8 cellular contexts compared by ENCODE assay signal in the genomic region with DNA sequence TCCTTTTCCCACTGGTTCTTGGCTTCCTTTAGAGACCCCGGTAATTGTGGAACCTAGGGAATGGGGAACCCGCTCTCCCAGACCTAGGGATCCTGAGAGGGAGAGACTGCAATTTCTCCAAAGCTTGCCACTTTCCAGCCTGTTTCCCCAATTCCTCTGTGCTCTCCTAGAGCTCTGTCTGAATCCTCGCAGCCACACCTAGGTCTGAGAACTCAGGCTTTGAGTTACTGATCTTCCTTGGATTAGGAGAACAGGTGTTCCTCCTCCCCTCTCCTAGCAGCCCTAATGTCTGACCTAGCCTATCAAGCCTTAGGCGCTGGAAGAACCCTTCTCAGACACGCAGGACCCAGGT. TPM values are rescaled to one million over a fixed set of nuclear protein-coding genes. Genes with fewer than 3 reads are reported as not detected.
DNase-seq lines count a peak whose midpoint lies in the region; ATAC-seq, FAIRE-seq and TF ChIP-seq lines count a peak whose summit lies in the region.

No MANE protein-coding gene starts in this region.

- H3K36me3 ChIP-seq in stomach smooth muscle (ENCODE audit: control insufficient read depth in 2 of 2, insufficient read depth in 2 of 2, low read length in 2 of 2) = peaks cover 2 to 21% of the 10 kb centered on the region in 2 donors
- no peaks in the 10 kb centered on the region for H3K36me3 ChIP-seq in kidney (ENCODE audit: control insufficient read depth in 1 of 2, insufficient read depth in 2 of 2, low read length in 2 of 2)

- no peak for ATAC-seq in activated T-cell treated with anti-CD3 and anti-CD28 coated beads, Interleukin-2, amount 50 U/mL, for 4 hours
- ATAC-seq in T-helper 17 cell (no peak), GM21723 (IDR thresholded peaks at IDR 0.05; ENCODE audit: unreplicated experiment) (no peak)

- H3K27me3 ChIP-seq in stomach smooth muscle (ENCODE audit: control insufficient read depth in 1 of 2, insufficient read depth in 2 of 2, low read length in 2 of 2) = peaks cover 6 to 11% of the 10 kb centered on the region in 2 donors

- peaks cover 16% of the 10 kb centered on the region for H3K4me1 Mint-ChIP-seq in activated T-cell treated with anti-CD3 and anti-CD28 coated beads, Interleukin-2, amount 50 U/mL, for 4 hours (ENCODE audit: low read depth)
- peaks cover 15% of the 10 kb centered on the region for H3K4me1 Mint-ChIP-seq in T-helper 17 cell

- H3K4me1 ChIP-seq in stomach smooth muscle (ENCODE audit: control insufficient read depth, insufficient read depth, low read length) (peaks cover 16% of the 10 kb centered on the region), kidney (ENCODE audit: control insufficient read depth in 1 of 2, insufficient read depth in 1 of 2, low read depth in 1 of 2, low read length in 2 of 2) (peaks cover 0 to 12% of the 10 kb centered on the region in 2 donors)

- no peak for FAIRE-seq in kidney (lab: Jason Lieb, UNC)

- H3K9me3 ChIP-seq in T-helper 17 cell (ENCODE audit: control insufficient read depth, low read length, poor library complexity, severe bottlenecking) = no peaks in the 10 kb centered on the region
- no peaks in the 10 kb centered on the region for H3K9me3 ChIP-seq in iPS-18c (ENCODE audit: control insufficient read depth, insufficient read depth, low read length)
- no peaks in the 10 kb centered on the region for H3K9me3 ChIP-seq in stomach smooth muscle (ENCODE audit: control insufficient read depth in 2 of 2, low read length in 2 of 2)
- no peaks in the 10 kb centered on the region for H3K9me3 ChIP-seq in kidney (ENCODE audit: control insufficient read depth in 1 of 2, low read length in 2 of 2)

- peak overlapping the region; percentile 82 for H3K4me3 Mint-ChIP-seq in activated T-cell treated with anti-CD3 and anti-CD28 coated beads, Interleukin-2, amount 50 U/mL, for 4 hours
- peak overlapping the region; percentile 90 for H3K4me3 Mint-ChIP-seq in T-helper 17 cell

- TF ChIP-seq CTCF in kidney (IDR thresholded peaks at IDR 0.05; ENCODE audit: borderline replicate concordance, extremely low read depth, insufficient read depth) = no peak

- peak overlapping the region; percentile 12; the same call in 1 of the 2 replicates for H3K4me3 ChIP-seq in iPS-18c (ENCODE audit: insufficient read depth, low read depth, low read length)
- peak overlapping the region; percentile 76 to 79 for H3K4me3 ChIP-seq in stomach smooth muscle (ENCODE audit: low read length in 2 of 2)
- peak overlapping the region in 1 of 2 donors; percentile 60 for H3K4me3 ChIP-seq in kidney (ENCODE audit: low read length in 2 of 2)

- DNase-seq in activated T-cell treated with anti-CD3 and anti-CD28 coated beads, Interleukin-2, amount 50 U/mL, for 4 hours = no peak
- DNase-seq in activated T-cell treated with anti-CD3 and anti-CD28 coated beads for 4 hours = no peak
- DNase-seq in T-helper 17 cell = no peak
- DNase-seq in stimulated activated CD4-positive, alpha-beta T cell treated with anti-CD3 and anti-CD28 coated beads, Interleukin-4, amount 100 ng/mL, for 1 hour = no peak
- no peak for DNase-seq in kidney

- no peak overlapping the region for H3K27ac Mint-ChIP-seq in T-helper 17 cell

- H3K27me3 Mint-ChIP-seq in activated T-cell treated with anti-CD3 and anti-CD28 coated beads, Interleukin-2, amount 50 U/mL, for 4 hours (ENCODE audit: low read depth) = peaks cover 28% of the 10 kb centered on the region
- H3K27me3 Mint-ChIP-seq in T-helper 17 cell = peaks cover 29% of the 10 kb centered on the region

- intact Hi-C loops in kidney (cut with DNase I) = no loop called here

- H3K36me3 Mint-ChIP-seq in activated T-cell treated with anti-CD3 and anti-CD28 coated beads, Interleukin-2, amount 50 U/mL, for 4 hours (ENCODE audit: insufficient read depth) = peaks cover 2% of the 10 kb centered on the region
- H3K36me3 Mint-ChIP-seq in T-helper 17 cell (ENCODE audit: low read depth) = peaks cover 5% of the 10 kb centered on the region

- H3K9ac ChIP-seq in stomach smooth muscle (ENCODE audit: low read length in 2 of 2) = peak overlapping the region in 1 of 2 donors; percentile 42
- peak overlapping the region in 1 of 2 donors; percentile 4 for H3K9ac ChIP-seq in kidney (ENCODE audit: low read length in 2 of 2)

- H3K9me3 Mint-ChIP-seq in activated T-cell treated with anti-CD3 and anti-CD28 coated beads, Interleukin-2, amount 50 U/mL, for 4 hours = no peaks in the 10 kb centered on the region

- H3K27ac ChIP-seq in stomach smooth muscle (ENCODE audit: low read length) (no peak overlapping the region), kidney (ENCODE audit: low read depth in 2 of 2, low read length in 2 of 2) (no peak overlapping the region)

RNA-seq across cellular contexts. Expression of gene WNT8B, which starts 20.0 kb away (rescaled TPM):
- total RNA-seq in activated T-cell treated with anti-CD3 and anti-CD28 coated beads, Interleukin-2, amount 50 U/mL, for 4 hours = under 1 TPM in 1 of 3 donors, not detected in 2; 0.11 TPM
- not detected for total RNA-seq in T-helper 17 cell
- not detected for total RNA-seq in kidney
- 0.60 TPM for polyA plus RNA-seq in kidney (ENCODE audit: insufficient read depth, low read depth, low replicate concordance)

RNA-seq across cellular contexts. Expression of gene SEC31B, which starts 36.9 kb away (rescaled TPM):
- 1 to 10 TPM; 6.2 to 7.6 (median 6.9) TPM for total RNA-seq in activated T-cell treated with anti-CD3 and anti-CD28 coated beads, Interleukin-2, amount 50 U/mL, for 4 hours
- total RNA-seq in T-helper 17 cell (10 to 100 TPM; 70.3 to 73.5 TPM), kidney (10.6 TPM)
- 5.6 TPM for polyA plus RNA-seq in kidney (ENCODE audit: insufficient read depth, low read depth, low replicate concordance)

RNA-seq across cellular contexts. Expression of gene NDUFB8, which starts 46.9 kb away (rescaled TPM):
- total RNA-seq in activated T-cell treated with anti-CD3 and anti-CD28 coated beads, Interleukin-2, amount 50 U/mL, for 4 hours = 100 to 1,000 TPM; 261 to 286 (median 280) TPM
- total RNA-seq in T-helper 17 cell = 100 to 1,000 TPM; 142 to 159 TPM
- 162 TPM for total RNA-seq in kidney
- polyA plus RNA-seq in kidney (ENCODE audit: insufficient read depth, low read depth, low replicate concordance) = 638 TPM

RNA-seq across cellular contexts. Expression of gene HIF1AN, which starts 52.9 kb away (rescaled TPM):
- 10 to 100 TPM; 42.8 to 52.6 (median 48.7) TPM for total RNA-seq in activated T-cell treated with anti-CD3 and anti-CD28 coated beads, Interleukin-2, amount 50 U/mL, for 4 hours
- total RNA-seq in T-helper 17 cell = 10 to 100 TPM; 38.8 to 45.9 TPM
- 40.6 TPM for total RNA-seq in kidney
- polyA plus RNA-seq in kidney (ENCODE audit: insufficient read depth, low read depth, low replicate concordance) = 10.9 TPM
